Comparison of ENCODE assay signal across 8 cellular contexts in the genomic region with DNA sequence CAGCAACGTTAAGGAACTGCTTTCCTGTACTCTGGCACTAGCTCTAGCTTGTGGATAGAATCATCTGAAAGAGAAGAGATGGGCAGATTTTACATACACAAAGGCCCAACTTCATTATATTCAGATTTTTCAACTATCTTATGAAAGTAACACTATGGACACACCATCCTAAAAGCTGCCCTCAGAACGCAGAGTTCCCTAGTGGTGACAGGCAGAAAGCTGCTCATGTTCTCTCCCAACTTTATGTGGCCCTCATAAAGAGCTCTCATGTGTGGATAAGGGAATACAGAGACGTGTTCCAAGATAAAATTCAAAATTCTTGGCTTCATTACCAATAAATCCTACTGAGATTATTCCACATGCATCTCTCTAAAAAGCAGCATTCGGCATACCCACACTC. TPM values are rescaled to one million over a fixed set of nuclear protein-coding genes. Genes with fewer than 3 reads are reported as not detected.
A peak's percentile ranks its signal among the peaks of the same experiment; 100 is the strongest.
DNase-seq lines count a peak whose midpoint lies in the region; ATAC-seq lines count a peak whose summit lies in the region.

No MANE protein-coding gene starts in this region.

- DNase-seq in KBM-7 = peak; percentile 20
- DNase-seq in central memory CD8-positive, alpha-beta T cell (ENCODE audit: low spot score in 2 of 2) = no peak
- DNase-seq in naive B cell = no peak
- no peak for DNase-seq in NK-92 (lab: John Stamatoyannopoulos, UW; ENCODE audit: unreplicated experiment)
- DNase-seq in NOMO-1 (lab: John Stamatoyannopoulos, UW; ENCODE audit: unreplicated experiment in 2 of 2) = no peak
- DNase-seq in midbrain (lab: John Stamatoyannopoulos, UW) = no peak

- H3K27ac ChIP-seq in BLaER1 = no peak overlapping the region

- no peak for ATAC-seq in central memory CD8-positive, alpha-beta T cell (replicated peaks; ENCODE audit: extremely low read depth, poor library complexity, severe bottlenecking)
- ATAC-seq in naive B cell (ENCODE audit: low read depth in 2 of 2) (no peak), HG03159 (IDR thresholded peaks at IDR 0.05; ENCODE audit: unreplicated experiment) (no peak)

- peaks cover 55% of the 10 kb centered on the region for H3K4me1 Mint-ChIP-seq in central memory CD8-positive, alpha-beta T cell
- peaks cover 34 to 51% (median 39%) of the 10 kb centered on the region in 3 donors for H3K4me1 Mint-ChIP-seq in naive B cell

- no peaks in the 10 kb centered on the region for H3K9me3 ChIP-seq in BLaER1

- H3K27me3 ChIP-seq in BLaER1 = no peaks in the 10 kb centered on the region

- no peaks in the 10 kb centered on the region for H3K27me3 Mint-ChIP-seq in central memory CD8-positive, alpha-beta T cell
- H3K27me3 Mint-ChIP-seq in naive B cell = no peaks in the 10 kb centered on the region

- H3K9ac ChIP-seq in BLaER1 = peak overlapping the region; percentile 94

- 0 out of 2 replicates have a peak, but pooled peaks cover 10% of the 10 kb centered on the region for H3K36me3 ChIP-seq in BLaER1

- peaks cover 59% of the 10 kb centered on the region for H4K20me1 ChIP-seq in BLaER1

- in situ Hi-C loops in KBM-7 (cut with MboI; ENCODE audit: low pct_unique_long_range_greater_than_20kb, low sequenced_read_pairs) = no loop called here

- peak overlapping the region; percentile 94 for H3K4me3 ChIP-seq in BLaER1

- no peaks in the 10 kb centered on the region for H3K9me3 Mint-ChIP-seq in central memory CD8-positive, alpha-beta T cell
- peaks cover 0 to 1% (median 0%) of the 10 kb centered on the region in 7 donors for H3K9me3 Mint-ChIP-seq in naive B cell

- peak overlapping the region; percentile 94 for H3K27ac Mint-ChIP-seq in central memory CD8-positive, alpha-beta T cell (ENCODE audit: low read depth)
- H3K27ac Mint-ChIP-seq in naive B cell = peak overlapping the region; percentile 92 to 99 (median 96)

- H3K36me3 Mint-ChIP-seq in central memory CD8-positive, alpha-beta T cell (ENCODE audit: insufficient read depth) = peaks cover 33% of the 10 kb centered on the region
- no peaks in the 10 kb centered on the region for H3K36me3 Mint-ChIP-seq in naive B cell

- peaks cover 50% of the 10 kb centered on the region for H3K4me1 ChIP-seq in BLaER1

- H3K4me2 ChIP-seq in BLaER1 = peak overlapping the region; percentile 99

- H3K4me3 Mint-ChIP-seq in central memory CD8-positive, alpha-beta T cell = peak overlapping the region; percentile 90
- H3K4me3 Mint-ChIP-seq in naive B cell = peak overlapping the region; percentile 1 to 99 (median 94)

RNA-seq across cellular contexts. Expression of gene CFAP20, which starts 1.5 kb away (rescaled TPM):
- polyA plus RNA-seq in naive B cell (ENCODE audit: low read depth in 6 of 6) = 10 to 100 TPM; 23.6 to 41.9 (median 32.6) TPM
